In genomic region chr6:36759177-36759757, GRCh38 we compare ENCODE assay signal across 8 cellular contexts.
DNase-seq lines count a peak whose midpoint lies in the region; ATAC-seq and TF ChIP-seq lines count a peak whose summit lies in the region.

No MANE protein-coding gene starts in this region.

- no peaks in the 10 kb centered on the region for H3K27me3 Mint-ChIP-seq in naive B cell

- ATAC-seq in naive B cell (ENCODE audit: low read depth in 2 of 2) (peak; percentile 51 to 58), GM21528 (IDR thresholded peaks at IDR 0.05; ENCODE audit: low FRiP score, unreplicated experiment) (no peak)

- CTCF ChIA-PET in OCI-LY7 (lab: Charles Lee; ENCODE audit: unreplicated experiment), result interaction anchor here (0.6 to 4.3 kb wide), 16 partner anchors 10 to 151 kb away, joined by 3 to 23 read pairs (median 4); partner anchors contain the start of gene C6orf89

- no TSS peak for BruUV-seq in OCI-LY7 (replicated peaks; lab: Mats Ljungman, UMichigan)

- no peaks in the 10 kb centered on the region for H3K9me2 ChIP-seq in OCI-LY7 (ENCODE audit: insufficient read depth, low read length)

- in situ Hi-C loops in G401 (cut with HindIII; ENCODE audit: low sequenced_read_pairs), result no loop called here

- H3K4me3 ChIP-seq in OCI-LY7 (ENCODE audit: low read depth, low read length, poor library complexity, severe bottlenecking), result peak overlapping the region; percentile 23
- H3K4me3 ChIP-seq in epithelial cell of proximal tubule (ENCODE audit: low read depth, low read length), result no peak overlapping the region

- H3K9me3 ChIP-seq in OCI-LY7 (ENCODE audit: low read length), result no peaks in the 10 kb centered on the region

- POLR2A ChIA-PET in OCI-LY7 (lab: Charles Lee), result interaction anchor here (0.5 to 2.2 kb wide), 8 partner anchors 10 to 452 kb away, joined by 3 to 8 read pairs (median 4); no protein-coding TSS in a partner anchor

- H3K36me3 Mint-ChIP-seq in naive B cell, result peaks cover 4 to 11% of the 10 kb centered on the region in 2 donors

- no peaks in the 10 kb centered on the region for H4K20me1 ChIP-seq in OCI-LY7 (ENCODE audit: insufficient read depth, low read length)

- peak overlapping the region in 5 of 8 donors; percentile 35 to 91 (median 75) for H3K4me3 Mint-ChIP-seq in naive B cell

- peaks cover 46 to 53% (median 52%) of the 10 kb centered on the region in 3 donors for H3K4me1 Mint-ChIP-seq in naive B cell

- no peaks in the 10 kb centered on the region for H3K36me3 ChIP-seq in OCI-LY7 (ENCODE audit: insufficient read depth, low read length)

- TF ChIP-seq CTCF in OCI-LY7 (conservative IDR thresholded peaks at IDR 0.05; ENCODE audit: low read length) (peak; percentile 99), epithelial cell of proximal tubule (conservative IDR thresholded peaks at IDR 0.05; ENCODE audit: low read depth, low read length) (peak; percentile 95)

- H3K4me1 ChIP-seq in OCI-LY7 (ENCODE audit: insufficient read depth, low read length, poor library complexity, severe bottlenecking), result peaks cover 47% of the 10 kb centered on the region

- H3K9me3 Mint-ChIP-seq in naive B cell, result peaks cover 0 to 5% (median 0%) of the 10 kb centered on the region in 7 donors

- H3K4me2 ChIP-seq in OCI-LY7 (ENCODE audit: low read length), result peak overlapping the region; percentile 86

- H3K79me2 ChIP-seq in OCI-LY7 (ENCODE audit: insufficient read depth, low read depth, low read length), result peaks cover 23% of the 10 kb centered on the region; the same call in 1 of the 2 replicates

- H3K27ac ChIP-seq in OCI-LY7 (ENCODE audit: low read depth, low read length, poor library complexity, severe bottlenecking), result peak overlapping the region; percentile 92

- intact Hi-C loops in OCI-LY7 (cut with micrococcal nuclease; ENCODE audit: unreplicated experiment), result loop anchor here (1.0 to 5.0 kb wide), 6 partner anchors 38 to 336 kb away; no protein-coding TSS in a partner anchor

- no peak overlapping the region; the same call in 1 of the 2 replicates for H2AFZ ChIP-seq in OCI-LY7 (ENCODE audit: low read length)

- peak overlapping the region; percentile 90 to 99 (median 96) for H3K27ac Mint-ChIP-seq in naive B cell

- DNase-seq in G401 (ENCODE audit: low spot score) (peak; percentile 79), HuH-7.5 (ENCODE audit: low spot score) (peak; percentile 87), OCI-LY7 (ENCODE audit: low spot score) (peak; percentile 84), activated T-cell treated with anti-CD3 and anti-CD28 coated beads for 1 hour (ENCODE audit: low read depth) (peak; percentile 74), epithelial cell of proximal tubule (ENCODE audit: low read depth) (no peak), naive B cell (peak; percentile 80)
- DNase-seq in stimulated activated CD8-positive, alpha-beta memory T cell treated with anti-CD3 and anti-CD28 coated beads, Interleukin-7, amount 100 ng/mL, for 48 hours (ENCODE audit: extremely low read depth in 1 of 2, low read depth in 1 of 2), result peak; percentile 51 to 55
